ENCODE assay signal across 1 cellular context in genomic region chr11:87306260-87306861, GRCh38.
TF ChIP-seq lines count a peak whose summit lies in the region.

No MANE protein-coding gene starts in this region.

TF ChIP-seq in GM23338, 12 proteins besides CTCF, POLR2A, EP300 and RAD21 (continued from another document):
- TF ChIP-seq, protein P1, sequence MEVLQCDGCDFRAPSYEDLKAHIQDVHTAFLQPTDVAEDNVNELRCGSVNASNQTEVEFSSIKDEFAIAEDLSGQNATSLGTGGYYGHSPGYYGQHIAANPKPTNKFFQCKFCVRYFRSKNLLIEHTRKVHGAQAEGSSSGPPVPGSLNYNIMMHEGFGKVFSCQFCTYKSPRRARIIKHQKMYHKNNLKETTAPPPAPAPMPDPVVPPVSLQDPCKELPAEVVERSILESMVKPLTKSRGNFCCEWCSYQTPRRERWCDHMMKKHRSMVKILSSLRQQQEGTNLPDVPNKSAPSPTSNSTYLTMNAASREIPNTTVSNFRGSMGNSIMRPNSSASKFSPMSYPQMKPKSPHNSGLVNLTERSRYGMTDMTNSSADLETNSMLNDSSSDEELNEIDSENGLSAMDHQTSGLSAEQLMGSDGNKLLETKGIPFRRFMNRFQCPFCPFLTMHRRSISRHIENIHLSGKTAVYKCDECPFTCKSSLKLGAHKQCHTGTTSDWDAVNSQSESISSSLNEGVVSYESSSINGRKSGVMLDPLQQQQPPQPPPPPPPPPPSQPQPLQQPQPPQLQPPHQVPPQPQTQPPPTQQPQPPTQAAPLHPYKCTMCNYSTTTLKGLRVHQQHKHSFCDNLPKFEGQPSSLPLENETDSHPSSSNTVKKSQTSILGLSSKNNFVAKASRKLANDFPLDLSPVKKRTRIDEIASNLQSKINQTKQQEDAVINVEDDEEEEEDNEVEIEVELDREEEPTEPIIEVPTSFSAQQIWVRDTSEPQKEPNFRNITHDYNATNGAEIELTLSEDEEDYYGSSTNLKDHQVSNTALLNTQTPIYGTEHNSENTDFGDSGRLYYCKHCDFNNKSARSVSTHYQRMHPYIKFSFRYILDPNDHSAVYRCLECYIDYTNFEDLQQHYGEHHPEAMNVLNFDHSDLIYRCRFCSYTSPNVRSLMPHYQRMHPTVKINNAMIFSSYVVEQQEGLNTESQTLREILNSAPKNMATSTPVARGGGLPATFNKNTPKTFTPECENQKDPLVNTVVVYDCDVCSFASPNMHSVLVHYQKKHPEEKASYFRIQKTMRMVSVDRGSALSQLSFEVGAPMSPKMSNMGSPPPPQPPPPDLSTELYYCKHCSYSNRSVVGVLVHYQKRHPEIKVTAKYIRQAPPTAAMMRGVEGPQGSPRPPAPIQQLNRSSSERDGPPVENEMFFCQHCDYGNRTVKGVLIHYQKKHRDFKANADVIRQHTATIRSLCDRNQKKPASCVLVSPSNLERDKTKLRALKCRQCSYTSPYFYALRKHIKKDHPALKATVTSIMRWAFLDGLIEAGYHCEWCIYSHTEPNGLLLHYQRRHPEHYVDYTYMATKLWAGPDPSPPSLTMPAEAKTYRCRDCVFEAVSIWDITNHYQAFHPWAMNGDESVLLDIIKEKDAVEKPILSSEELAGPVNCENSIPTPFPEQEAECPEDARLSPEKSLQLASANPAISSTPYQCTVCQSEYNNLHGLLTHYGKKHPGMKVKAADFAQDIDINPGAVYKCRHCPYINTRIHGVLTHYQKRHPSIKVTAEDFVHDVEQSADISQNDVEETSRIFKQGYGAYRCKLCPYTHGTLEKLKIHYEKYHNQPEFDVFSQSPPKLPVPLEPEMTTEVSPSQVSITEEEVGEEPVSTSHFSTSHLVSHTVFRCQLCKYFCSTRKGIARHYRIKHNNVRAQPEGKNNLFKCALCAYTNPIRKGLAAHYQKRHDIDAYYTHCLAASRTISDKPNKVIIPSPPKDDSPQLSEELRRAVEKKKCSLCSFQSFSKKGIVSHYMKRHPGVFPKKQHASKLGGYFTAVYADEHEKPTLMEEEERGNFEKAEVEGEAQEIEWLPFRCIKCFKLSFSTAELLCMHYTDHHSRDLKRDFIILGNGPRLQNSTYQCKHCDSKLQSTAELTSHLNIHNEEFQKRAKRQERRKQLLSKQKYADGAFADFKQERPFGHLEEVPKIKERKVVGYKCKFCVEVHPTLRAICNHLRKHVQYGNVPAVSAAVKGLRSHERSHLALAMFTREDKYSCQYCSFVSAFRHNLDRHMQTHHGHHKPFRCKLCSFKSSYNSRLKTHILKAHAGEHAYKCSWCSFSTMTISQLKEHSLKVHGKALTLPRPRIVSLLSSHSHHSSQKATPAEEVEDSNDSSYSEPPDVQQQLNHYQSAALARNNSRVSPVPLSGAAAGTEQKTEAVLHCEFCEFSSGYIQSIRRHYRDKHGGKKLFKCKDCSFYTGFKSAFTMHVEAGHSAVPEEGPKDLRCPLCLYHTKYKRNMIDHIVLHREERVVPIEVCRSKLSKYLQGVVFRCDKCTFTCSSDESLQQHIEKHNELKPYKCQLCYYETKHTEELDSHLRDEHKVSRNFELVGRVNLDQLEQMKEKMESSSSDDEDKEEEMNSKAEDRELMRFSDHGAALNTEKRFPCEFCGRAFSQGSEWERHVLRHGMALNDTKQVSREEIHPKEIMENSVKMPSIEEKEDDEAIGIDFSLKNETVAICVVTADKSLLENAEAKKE (CRISPR knock-in tag; IDR thresholded peaks at IDR 0.05) = no peak
- no peak for TF ChIP-seq ZNF331 (CRISPR knock-in tag; IDR thresholded peaks at IDR 0.05; ENCODE audit: low read depth)
- no peak for TF ChIP-seq EZH2 (IDR thresholded peaks at IDR 0.05; ENCODE audit: low read depth, unreplicated experiment)
- TF ChIP-seq ETS1 (IDR thresholded peaks at IDR 0.05) = no peak
- TF ChIP-seq ZNF114 (CRISPR knock-in tag; IDR thresholded peaks at IDR 0.05) = no peak
